ENCODE assay signal across 1 cellular context in the genomic region with DNA sequence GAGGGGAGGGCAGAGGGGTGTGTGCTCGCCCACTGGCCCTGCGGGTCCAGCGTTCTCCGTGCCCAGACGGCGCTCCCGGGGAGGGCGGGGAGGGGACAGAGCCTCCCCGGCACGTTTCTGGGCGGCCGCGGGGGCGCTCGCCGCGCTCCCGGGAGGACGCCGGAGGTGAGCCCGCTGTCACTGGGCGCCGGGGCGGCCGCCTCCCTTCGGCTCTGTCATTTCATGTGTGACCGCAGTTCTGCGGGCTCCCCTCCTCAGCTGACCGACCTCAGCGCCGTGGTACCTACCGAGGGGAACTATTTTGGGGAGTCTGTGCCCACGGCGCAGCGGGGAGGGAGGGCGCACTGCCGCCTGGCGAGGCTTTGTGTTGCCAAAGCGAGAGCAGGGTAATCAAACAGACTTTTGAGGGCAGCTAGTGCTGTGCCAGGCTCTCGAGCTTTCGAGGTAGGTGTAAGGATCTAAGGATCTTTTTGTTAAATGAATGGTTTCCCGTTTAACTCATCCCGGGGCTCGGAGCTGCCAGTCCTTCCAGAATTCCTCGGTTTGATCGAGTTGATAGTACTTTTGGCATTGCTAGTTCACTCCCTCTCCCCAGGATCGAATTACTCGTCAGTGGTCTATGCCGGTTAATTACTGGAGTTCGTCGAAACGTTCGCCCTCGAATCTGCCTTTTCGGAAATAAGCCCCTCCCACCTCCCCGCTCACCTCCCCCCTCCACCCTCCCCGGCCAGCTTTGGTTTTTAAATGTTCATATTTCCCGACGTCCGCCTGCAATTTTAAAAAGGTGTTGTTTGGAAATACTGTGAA.
TF ChIP-seq lines count a peak whose summit lies in the region.

No MANE protein-coding gene starts in this region.

TF ChIP-seq in HepG2, 621 proteins besides CTCF, POLR2A, EP300 and RAD21 (continued from another document and continues in another):
- TF ChIP-seq, protein P1, sequence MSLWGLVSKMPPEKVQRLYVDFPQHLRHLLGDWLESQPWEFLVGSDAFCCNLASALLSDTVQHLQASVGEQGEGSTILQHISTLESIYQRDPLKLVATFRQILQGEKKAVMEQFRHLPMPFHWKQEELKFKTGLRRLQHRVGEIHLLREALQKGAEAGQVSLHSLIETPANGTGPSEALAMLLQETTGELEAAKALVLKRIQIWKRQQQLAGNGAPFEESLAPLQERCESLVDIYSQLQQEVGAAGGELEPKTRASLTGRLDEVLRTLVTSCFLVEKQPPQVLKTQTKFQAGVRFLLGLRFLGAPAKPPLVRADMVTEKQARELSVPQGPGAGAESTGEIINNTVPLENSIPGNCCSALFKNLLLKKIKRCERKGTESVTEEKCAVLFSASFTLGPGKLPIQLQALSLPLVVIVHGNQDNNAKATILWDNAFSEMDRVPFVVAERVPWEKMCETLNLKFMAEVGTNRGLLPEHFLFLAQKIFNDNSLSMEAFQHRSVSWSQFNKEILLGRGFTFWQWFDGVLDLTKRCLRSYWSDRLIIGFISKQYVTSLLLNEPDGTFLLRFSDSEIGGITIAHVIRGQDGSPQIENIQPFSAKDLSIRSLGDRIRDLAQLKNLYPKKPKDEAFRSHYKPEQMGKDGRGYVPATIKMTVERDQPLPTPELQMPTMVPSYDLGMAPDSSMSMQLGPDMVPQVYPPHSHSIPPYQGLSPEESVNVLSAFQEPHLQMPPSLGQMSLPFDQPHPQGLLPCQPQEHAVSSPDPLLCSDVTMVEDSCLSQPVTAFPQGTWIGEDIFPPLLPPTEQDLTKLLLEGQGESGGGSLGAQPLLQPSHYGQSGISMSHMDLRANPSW (CRISPR knock-in tag; IDR thresholded peaks at IDR 0.05; ENCODE audit: borderline replicate concordance): no peak
- peak; percentile 58 for TF ChIP-seq U2AF1 (optimal IDR thresholded peaks at IDR 0.05; ENCODE audit: low read depth, low read length)
- no peak for TF ChIP-seq ZNF782 (CRISPR knock-in tag; IDR thresholded peaks at IDR 0.05; ENCODE audit: borderline replicate concordance)
- TF ChIP-seq HNRNPH1 (optimal IDR thresholded peaks at IDR 0.05; ENCODE audit: low read depth, low read length): no peak
- no peak for TF ChIP-seq SKI (IDR thresholded peaks at IDR 0.05; ENCODE audit: partially characterized antibody)
- TF ChIP-seq ARNT2 (CRISPR knock-in tag; IDR thresholded peaks at IDR 0.05; ENCODE audit: low read depth): peak; percentile 62; the same call in 1 of the 2 replicates
- TF ChIP-seq JDP2 (CRISPR knock-in tag; IDR thresholded peaks at IDR 0.05; ENCODE audit: borderline replicate concordance): no peak
- TF ChIP-seq DNMT1 (CRISPR knock-in tag; IDR thresholded peaks at IDR 0.05): 0 out of 2 replicates have a peak, but pooled peaks have one; percentile 32
- no peak for TF ChIP-seq AKNA (CRISPR knock-in tag; IDR thresholded peaks at IDR 0.05; ENCODE audit: borderline replicate concordance)
- TF ChIP-seq CREBL2 (CRISPR knock-in tag; IDR thresholded peaks at IDR 0.05; ENCODE audit: borderline replicate concordance): no peak
- TF ChIP-seq TBL1XR1 (IDR thresholded peaks at IDR 0.05; ENCODE audit: borderline replicate concordance, low read length, partially characterized antibody): no peak
- TF ChIP-seq SNAI1 (CRISPR knock-in tag; IDR thresholded peaks at IDR 0.05; ENCODE audit: borderline replicate concordance): no peak
- no peak for TF ChIP-seq MIER2 (CRISPR knock-in tag; IDR thresholded peaks at IDR 0.05)
- TF ChIP-seq HMGXB4 (CRISPR knock-in tag; IDR thresholded peaks at IDR 0.05; ENCODE audit: borderline replicate concordance in 1 of 2, low read depth in 1 of 2): peak; percentile 59 to 74; a peak in 3 of 4 replicates
- no peak for TF ChIP-seq ZBTB7B (CRISPR knock-in tag; IDR thresholded peaks at IDR 0.05)
- no peak for TF ChIP-seq CC2D1A (CRISPR knock-in tag; IDR thresholded peaks at IDR 0.05)
- no peak for TF ChIP-seq U2AF2 (IDR thresholded peaks at IDR 0.05; ENCODE audit: low read depth, low read length)
- TF ChIP-seq ZNF567 (CRISPR knock-in tag; IDR thresholded peaks at IDR 0.05; ENCODE audit: borderline replicate concordance): no peak
- no peak for TF ChIP-seq KDM5A (IDR thresholded peaks at IDR 0.05; ENCODE audit: borderline replicate concordance, low read length)
- TF ChIP-seq ZBTB7A (CRISPR knock-in tag; IDR thresholded peaks at IDR 0.05): no peak
- no peak for TF ChIP-seq ZNF234 (CRISPR knock-in tag; conservative IDR thresholded peaks at IDR 0.05)
- no peak for TF ChIP-seq ZBTB42 (CRISPR knock-in tag; IDR thresholded peaks at IDR 0.05)
- TF ChIP-seq HNF1A (IDR thresholded peaks at IDR 0.05; ENCODE audit: low read depth): no peak
- TF ChIP-seq HNF1A (CRISPR knock-in tag; IDR thresholded peaks at IDR 0.05; ENCODE audit: borderline replicate concordance): no peak
- TF ChIP-seq ZSCAN25 (CRISPR knock-in tag; IDR thresholded peaks at IDR 0.05): no peak; the same call in 1 of the 2 replicates
- TF ChIP-seq ZNF616 (CRISPR knock-in tag; IDR thresholded peaks at IDR 0.05; ENCODE audit: low read depth): no peak
- TF ChIP-seq ZBTB37 (CRISPR knock-in tag; IDR thresholded peaks at IDR 0.05): no peak
- TF ChIP-seq ZMYM3 (CRISPR knock-in tag; IDR thresholded peaks at IDR 0.05): no peak
- TF ChIP-seq ATM (IDR thresholded peaks at IDR 0.05; ENCODE audit: borderline replicate concordance): no peak
- TF ChIP-seq ZNF441 (CRISPR knock-in tag; IDR thresholded peaks at IDR 0.05; ENCODE audit: borderline replicate concordance): no peak; the same call in 1 of the 2 replicates
- TF ChIP-seq, protein P2, sequence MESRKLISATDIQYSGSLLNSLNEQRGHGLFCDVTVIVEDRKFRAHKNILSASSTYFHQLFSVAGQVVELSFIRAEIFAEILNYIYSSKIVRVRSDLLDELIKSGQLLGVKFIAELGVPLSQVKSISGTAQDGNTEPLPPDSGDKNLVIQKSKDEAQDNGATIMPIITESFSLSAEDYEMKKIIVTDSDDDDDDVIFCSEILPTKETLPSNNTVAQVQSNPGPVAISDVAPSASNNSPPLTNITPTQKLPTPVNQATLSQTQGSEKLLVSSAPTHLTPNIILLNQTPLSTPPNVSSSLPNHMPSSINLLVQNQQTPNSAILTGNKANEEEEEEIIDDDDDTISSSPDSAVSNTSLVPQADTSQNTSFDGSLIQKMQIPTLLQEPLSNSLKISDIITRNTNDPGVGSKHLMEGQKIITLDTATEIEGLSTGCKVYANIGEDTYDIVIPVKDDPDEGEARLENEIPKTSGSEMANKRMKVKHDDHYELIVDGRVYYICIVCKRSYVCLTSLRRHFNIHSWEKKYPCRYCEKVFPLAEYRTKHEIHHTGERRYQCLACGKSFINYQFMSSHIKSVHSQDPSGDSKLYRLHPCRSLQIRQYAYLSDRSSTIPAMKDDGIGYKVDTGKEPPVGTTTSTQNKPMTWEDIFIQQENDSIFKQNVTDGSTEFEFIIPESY (CRISPR knock-in tag; IDR thresholded peaks at IDR 0.05): no peak
- TF ChIP-seq KLF6 (CRISPR knock-in tag; IDR thresholded peaks at IDR 0.05): no peak
- TF ChIP-seq IRF2 (CRISPR knock-in tag; IDR thresholded peaks at IDR 0.05): no peak; the same call in 1 of the 2 replicates
- peak; percentile 74; the same call in 1 of the 2 replicates for TF ChIP-seq MXD4 (CRISPR knock-in tag; IDR thresholded peaks at IDR 0.05)
- TF ChIP-seq HNF4A (CRISPR knock-in tag; IDR thresholded peaks at IDR 0.05): no peak
- TF ChIP-seq SIN3A (IDR thresholded peaks at IDR 0.05; ENCODE audit: borderline replicate concordance, low read depth, low read length): 0 out of 2 replicates have a peak, but pooled peaks have one; percentile 32
- TF ChIP-seq NCOR1 (IDR thresholded peaks at IDR 0.05; ENCODE audit: borderline replicate concordance, low read length): no peak
- TF ChIP-seq MAF1 (CRISPR knock-in tag; IDR thresholded peaks at IDR 0.05; ENCODE audit: borderline replicate concordance): no peak
- TF ChIP-seq HDAC1 (CRISPR knock-in tag; IDR thresholded peaks at IDR 0.05): peak; percentile 70
- no peak for TF ChIP-seq ARNTL (CRISPR knock-in tag; IDR thresholded peaks at IDR 0.05)
